Comparison of ENCODE assay signal across 10 cellular contexts in the genomic region with DNA sequence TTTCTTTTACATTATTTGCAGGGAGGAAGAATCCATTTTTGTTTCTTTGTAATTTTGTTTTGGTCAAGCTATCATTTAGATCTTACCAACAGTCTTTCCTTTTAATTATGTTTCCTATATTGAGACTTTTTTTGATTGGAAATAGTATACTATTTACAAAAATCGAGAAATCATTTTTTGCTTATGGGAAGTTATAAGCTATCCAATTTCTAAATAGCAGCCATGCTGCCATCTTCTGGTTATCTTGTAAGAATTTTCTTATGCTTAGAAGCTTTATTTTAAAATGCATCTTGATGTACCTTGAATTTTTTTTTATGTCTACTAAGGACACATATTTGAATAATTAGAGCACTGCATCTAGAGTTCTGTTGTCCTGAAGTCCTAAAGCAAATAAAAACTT.
A peak's percentile ranks its signal among the peaks of the same experiment; 100 is the strongest.
DNase-seq lines count a peak whose midpoint lies in the region; ATAC-seq, FAIRE-seq and TF ChIP-seq lines count a peak whose summit lies in the region.
"Had no signal": no experiment of that assay in that cellular context is flagged by ENCODE, and none has a peak within 500 bp of the region (broad histone marks: within the 10 kb centered on the region; RNA-seq: fewer than 3 reads in every experiment).

No MANE protein-coding gene starts in this region.

- no peak overlapping the region for H3K4me3 ChIP-seq in astrocyte of the cerebellum (ENCODE audit: low read depth, low read length)

- in situ Hi-C loops in astrocyte of the cerebellum (cut with HindIII; ENCODE audit: low sequenced_read_pairs): no loop called here

- no peak for TF ChIP-seq CTCF in astrocyte of the cerebellum (IDR thresholded peaks at IDR 0.05; ENCODE audit: low read depth, low read length, missing control alignments)

- FAIRE-seq in G401.6 (lab: Jason Lieb, UNC): peak; percentile 15

- ATAC-seq in GM18870 (IDR thresholded peaks at IDR 0.05; ENCODE audit: unreplicated experiment): no peak
- no peak for ATAC-seq in GM18873 (IDR thresholded peaks at IDR 0.05; ENCODE audit: low FRiP score, unreplicated experiment)

- peak; percentile 11 for DNase-seq in NCI-H128 (lab: John Stamatoyannopoulos, UW; ENCODE audit: unreplicated experiment)
- peak; percentile 13 for DNase-seq in astrocyte of the cerebellum (ENCODE audit: low read depth)
- peak; percentile 31 to 46 for DNase-seq in lung microvascular endothelial cell (ENCODE audit: low read depth in 2 of 2)
- DNase-seq in stimulated activated CD4-positive, alpha-beta T cell treated with anti-CD3 and anti-CD28 coated beads, Interleukin-4, amount 100 ng/mL, for 4 hours: no peak
- DNase-seq in activated CD4-positive, alpha-beta T cell treated with anti-CD3 and anti-CD28 coated beads, Interleukin-2, amount 50 U/mL, for 1 hour: no peak
- DNase-seq: MV-4-11, T-helper 9 cell had no signal

Comparison
In these comparisons a context has a peak if more than half of its experiments do, and no peak if none do; other contexts are left out.
1. DNase-seq: peak in NCI-H128 (single experiment), astrocyte of the cerebellum (single experiment) and lung microvascular endothelial cell (2 of 2); none in stimulated activated CD4-positive, alpha-beta T cell treated with anti-CD3 and anti-CD28 coated beads, Interleukin-4, amount 100 ng/mL, for 4 hours (0 of 2) and activated CD4-positive, alpha-beta T cell treated with anti-CD3 and anti-CD28 coated beads, Interleukin-2, amount 50 U/mL, for 1 hour (single experiment).